8 cellular contexts compared by ENCODE assay signal in genomic region chr2:74833418-74834233, GRCh38. TPM values are rescaled to one million over a fixed set of nuclear protein-coding genes. Genes with fewer than 3 reads are reported as not detected.
DNase-seq lines count a peak whose midpoint lies in the region; ATAC-seq and TF ChIP-seq lines count a peak whose summit lies in the region.

TSS of gene HK2 (plus strand) at chr2:74834127. CDS start at chr2:74834581, 454 bp downstream.

- DNase-seq in DMS 273 treated with DMSO at 0.1 percent for 48 hours (lab: John Stamatoyannopoulos, UW), result peak; percentile 84
- DNase-seq in RPMI8226, result peak; percentile 95
- peak; percentile 85 for DNase-seq in activated T-helper 1 cell treated with anti-CD3 and anti-CD28 coated beads, Interleukin-12 subunit alpha, Interleukin-12 subunit beta, Interleukin-2, Interleukin-4 antibody, amounts not matched to agents 30 ng/mL and 10 ng/mL and 1 ng/mL, durations not matched to agents 14 hours and 24 hours and 36 hours (ENCODE audit: low spot score)
- DNase-seq in fibroblast of peridontal ligament (ENCODE audit: extremely low read depth), result peak; percentile 73
- DNase-seq in stimulated activated naive CD8-positive, alpha-beta T cell treated with anti-CD3 and anti-CD28 coated beads, Interleukin-15, amount 100 ng/mL, for 72 hours, result peak; percentile 84 to 88

- H3K27me3 ChIP-seq in HUES48 (ENCODE audit: control insufficient read depth, insufficient read depth, low read length), result no peaks in the 10 kb centered on the region

- H3K27ac Mint-ChIP-seq in activated T-helper 1 cell treated with anti-CD3 and anti-CD28 coated beads, Interleukin-12 subunit alpha, Interleukin-12 subunit beta, Interleukin-2, Interleukin-4 antibody, amounts not matched to agents 30 ng/mL and 10 ng/mL and 1 ng/mL, durations not matched to agents 14 hours and 24 hours and 36 hours, result peak within 1 kb of the TSS; percentile 96
- peak within 1 kb of the TSS in 2 of 3 experiments; percentile 73 to 92 for H3K27ac Mint-ChIP-seq in nephron
- peak within 1 kb of the TSS; percentile 96 for H3K27ac Mint-ChIP-seq in stimulated activated naive CD8-positive, alpha-beta T cell treated with anti-CD3 and anti-CD28 coated beads, Interleukin-15, amount 100 ng/mL, for 72 hours

- H3K36me3 Mint-ChIP-seq in activated T-helper 1 cell treated with anti-CD3 and anti-CD28 coated beads, Interleukin-12 subunit alpha, Interleukin-12 subunit beta, Interleukin-2, Interleukin-4 antibody, amounts not matched to agents 30 ng/mL and 10 ng/mL and 1 ng/mL, durations not matched to agents 14 hours and 24 hours and 36 hours (ENCODE audit: low read depth), result peaks cover 18% of the 10 kb centered on the region
- no peaks in the 10 kb centered on the region for H3K36me3 Mint-ChIP-seq in nephron (ENCODE audit: low read depth)

- no peaks in the 10 kb centered on the region for H3K9me3 Mint-ChIP-seq in activated T-helper 1 cell treated with anti-CD3 and anti-CD28 coated beads, Interleukin-12 subunit alpha, Interleukin-12 subunit beta, Interleukin-2, Interleukin-4 antibody, amounts not matched to agents 30 ng/mL and 10 ng/mL and 1 ng/mL, durations not matched to agents 14 hours and 24 hours and 36 hours
- no peaks in the 10 kb centered on the region for H3K9me3 Mint-ChIP-seq in nephron
- no peaks in the 10 kb centered on the region for H3K9me3 Mint-ChIP-seq in stimulated activated naive CD8-positive, alpha-beta T cell treated with anti-CD3 and anti-CD28 coated beads, Interleukin-15, amount 100 ng/mL, for 72 hours

- intact Hi-C loops in activated T-helper 1 cell treated with anti-CD3 and anti-CD28 coated beads, Interleukin-12 subunit alpha, Interleukin-12 subunit beta, Interleukin-2, Interleukin-4 antibody, amounts not matched to agents 30 ng/mL and 10 ng/mL and 1 ng/mL, durations not matched to agents 14 hours and 24 hours and 36 hours (cut with micrococcal nuclease), result loop anchor here (1.0 to 10.0 kb wide), 8 partner anchors 179 to 1599 kb away; partner anchors contain the start of genes CCT7, MRPL19, PCGF1 and PRADC1

- H3K36me3 ChIP-seq in HUES48 (ENCODE audit: control insufficient read depth, insufficient read depth, low read length), result no peaks in the 10 kb centered on the region

- peak within 1 kb of the TSS; percentile 96 for H3K4me3 ChIP-seq in HUES48 (ENCODE audit: low read depth, low read length)

- peak; percentile 75 for ATAC-seq in GM21381 (IDR thresholded peaks at IDR 0.05; ENCODE audit: unreplicated experiment)
- ATAC-seq in stimulated activated naive CD8-positive, alpha-beta T cell treated with anti-CD3 and anti-CD28 coated beads, Interleukin-15, amount 100 ng/mL, for 72 hours, result peak; percentile 88

- peak within 1 kb of the TSS; percentile 97 for H3K27ac ChIP-seq in HUES48 (ENCODE audit: low read depth, low read length)

- no peak for TF ChIP-seq CTCF in nephron (IDR thresholded peaks at IDR 0.05; ENCODE audit: unreplicated experiment in 3 of 3)

- no peaks in the 10 kb centered on the region for H3K9me3 ChIP-seq in HUES48 (ENCODE audit: control insufficient read depth, insufficient read depth, low read length)

- H3K4me1 ChIP-seq in HUES48 (ENCODE audit: control insufficient read depth, insufficient read depth, low read length), result peaks cover 18% of the 10 kb centered on the region

- H3K4me1 Mint-ChIP-seq in activated T-helper 1 cell treated with anti-CD3 and anti-CD28 coated beads, Interleukin-12 subunit alpha, Interleukin-12 subunit beta, Interleukin-2, Interleukin-4 antibody, amounts not matched to agents 30 ng/mL and 10 ng/mL and 1 ng/mL, durations not matched to agents 14 hours and 24 hours and 36 hours (ENCODE audit: low read depth), result peaks cover 58% of the 10 kb centered on the region
- H3K4me1 Mint-ChIP-seq in nephron, result peaks cover 14% of the 10 kb centered on the region
- peaks cover 53% of the 10 kb centered on the region for H3K4me1 Mint-ChIP-seq in stimulated activated naive CD8-positive, alpha-beta T cell treated with anti-CD3 and anti-CD28 coated beads, Interleukin-15, amount 100 ng/mL, for 72 hours

- peak within 1 kb of the TSS; percentile 98 for H3K9ac ChIP-seq in HUES48 (ENCODE audit: low read depth, low read length)

- H3K27me3 Mint-ChIP-seq in activated T-helper 1 cell treated with anti-CD3 and anti-CD28 coated beads, Interleukin-12 subunit alpha, Interleukin-12 subunit beta, Interleukin-2, Interleukin-4 antibody, amounts not matched to agents 30 ng/mL and 10 ng/mL and 1 ng/mL, durations not matched to agents 14 hours and 24 hours and 36 hours (ENCODE audit: insufficient read depth), result peaks cover 3% of the 10 kb centered on the region
- H3K27me3 Mint-ChIP-seq in nephron (ENCODE audit: low read depth), result peaks cover 10% of the 10 kb centered on the region
- no peaks in the 10 kb centered on the region for H3K27me3 Mint-ChIP-seq in stimulated activated naive CD8-positive, alpha-beta T cell treated with anti-CD3 and anti-CD28 coated beads, Interleukin-15, amount 100 ng/mL, for 72 hours

- H3K4me3 Mint-ChIP-seq in activated T-helper 1 cell treated with anti-CD3 and anti-CD28 coated beads, Interleukin-12 subunit alpha, Interleukin-12 subunit beta, Interleukin-2, Interleukin-4 antibody, amounts not matched to agents 30 ng/mL and 10 ng/mL and 1 ng/mL, durations not matched to agents 14 hours and 24 hours and 36 hours, result peak within 1 kb of the TSS; percentile 96
- peak within 1 kb of the TSS; percentile 96 to 99 (median 99) for H3K4me3 Mint-ChIP-seq in nephron
- peak within 1 kb of the TSS; percentile 83 to 94 for H3K4me3 Mint-ChIP-seq in stimulated activated naive CD8-positive, alpha-beta T cell treated with anti-CD3 and anti-CD28 coated beads, Interleukin-15, amount 100 ng/mL, for 72 hours

RNA-seq across cellular contexts. Expression of gene HK2, which starts in this region (rescaled TPM):
- total RNA-seq in activated T-helper 1 cell treated with anti-CD3 and anti-CD28 coated beads, Interleukin-12 subunit alpha, Interleukin-12 subunit beta, Interleukin-2, Interleukin-4 antibody, amounts not matched to agents 30 ng/mL and 10 ng/mL and 1 ng/mL, durations not matched to agents 14 hours and 24 hours and 36 hours, result 92.2 and 94.5 TPM in 2 replicates

Comparison
In these comparisons a context has a peak if more than half of its experiments do, and no peak if none do; other contexts are left out.
1. Peak in every context shown above with its lines: DNase-seq, ATAC-seq, H3K4me3 ChIP-seq and H3K27ac ChIP-seq.